Comparison of ENCODE assay signal across 24 cellular contexts in genomic region chr7:15600298-15600697, GRCh38. TPM values are rescaled to one million over a fixed set of nuclear protein-coding genes. Genes with fewer than 3 reads are reported as not detected.
"Had no signal": no experiment of that assay in that cellular context is flagged by ENCODE, and none has a peak within 500 bp of the region (broad histone marks: within the 10 kb centered on the region; RNA-seq: fewer than 3 reads in every experiment).

No MANE protein-coding gene starts in this region.

- H3K27me3 ChIP-seq: MG63, SJSA1 had no signal

- DNase-seq: IMR-90, Karpas-422, KG1, MG63, NCI-H1092, NCI-H1105 treated with DMSO at 0.1 percent for 48 hours, NCI-H1417 treated with DMSO at 0.1 percent for 48 hours, NCI-H146, NCI-H1694 treated with DMSO at 0.1 percent for 48 hours, NCI-H1930, NCI-H2081, NCI-H2107, NCI-H2227 treated with DMSO at 0.1 percent for 48 hours, NCI-H524, NCI-H526 treated with DMSO at 0.1 percent for 48 hours, NCI-H774, Right ventricle myocardium superior, RPMI8226, SIG-M5 had no signal

- ATAC-seq: HepG2 had no signal

- H3K4me1 ChIP-seq: SJSA1 had no signal

- H3K27ac ChIP-seq: SJSA1, SK-N-MC had no signal

- H3K36me3 ChIP-seq: MG63, SJSA1 had no signal

- H3K4me3 ChIP-seq: MG63, SJSA1, SK-N-MC had no signal

- H3K9me3 ChIP-seq: MG63, SJSA1 had no signal

- FAIRE-seq: HepG2, RCC 7860 had no signal

RNA-seq across cellular contexts. Expression of gene AGMO, which starts 38.5 kb away (rescaled TPM):
- total RNA-seq: HT1080, IMR-90, SJSA1 had no signal
- polyA plus RNA-seq: IMR-90 had no signal
